9 cellular contexts compared by ENCODE assay signal in the genomic region with DNA sequence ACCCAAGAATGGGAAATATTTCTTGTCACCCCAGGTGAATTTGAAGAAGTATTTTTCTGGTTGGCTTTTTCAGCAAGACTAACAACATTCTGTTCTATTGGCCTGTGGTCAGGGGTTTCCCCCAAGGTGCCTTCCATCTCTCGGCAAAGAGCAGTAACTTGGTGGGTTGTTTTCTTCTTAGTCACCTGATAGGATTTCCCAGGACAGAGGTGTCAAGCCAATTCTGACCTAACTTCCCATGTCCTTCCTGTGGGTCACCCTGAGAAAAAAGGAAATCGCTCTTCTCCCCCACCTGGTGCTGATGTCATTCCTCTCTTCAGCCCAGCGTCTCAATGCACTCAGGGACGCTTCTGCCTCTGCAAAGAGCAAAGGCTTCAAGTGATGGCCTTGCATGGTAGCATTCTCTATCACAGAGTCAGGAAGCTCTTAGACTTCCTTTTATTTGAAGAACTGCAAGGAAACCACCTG. TPM values are rescaled to one million over a fixed set of nuclear protein-coding genes. Genes with fewer than 3 reads are reported as not detected.
DNase-seq lines count a peak whose midpoint lies in the region; ATAC-seq and TF ChIP-seq lines count a peak whose summit lies in the region.
"Had no signal": no experiment of that assay in that cellular context is flagged by ENCODE, and none has a peak within 500 bp of the region (broad histone marks: within the 10 kb centered on the region; RNA-seq: fewer than 3 reads in every experiment).

No MANE protein-coding gene starts in this region.

- H3K36me3 ChIP-seq in MM.1S (replicated peaks; ENCODE audit: insufficient read depth, low read length) (no peaks in the 10 kb centered on the region), hepatocyte (replicated peaks; ENCODE audit: insufficient read depth, low read depth) (no peaks in the 10 kb centered on the region)

- H4K20me1 ChIP-seq in MM.1S (ENCODE audit: insufficient read depth, low read length), result no peaks in the 10 kb centered on the region
- H4K20me1 ChIP-seq in hepatocyte (ENCODE audit: insufficient read depth, poor library complexity, severe bottlenecking), result no peaks in the 10 kb centered on the region

- DNase-seq in DMS53 treated with DMSO at 0.1 percent for 48 hours (lab: John Stamatoyannopoulos, UW; ENCODE audit: unreplicated experiment), result peak; percentile 81
- DNase-seq in MM.1S, result peak; percentile 61
- peak; percentile 23 for DNase-seq in stimulated activated CD8-positive, alpha-beta memory T cell treated with anti-CD3 and anti-CD28 coated beads, Interleukin-7, amount 100 ng/mL, for 24 hours (ENCODE audit: low read depth)
- DNase-seq in hepatocyte (ENCODE audit: low spot score), result no peak
- DNase-seq in dedifferentiated amniotic fluid mesenchymal stem cell (ENCODE audit: extremely low spot score), result no peak
- DNase-seq in COLO829 (ENCODE audit: low spot score), result no peak

- H3K79me2 ChIP-seq in MM.1S (ENCODE audit: low read length) (no peaks in the 10 kb centered on the region), hepatocyte (no peaks in the 10 kb centered on the region)

- 83% methylated on average over 4 of the region's 4 CpGs for WGBS in hepatocyte (ENCODE audit: low lambda C conversion rate, missing lambda C conversion rate)

- H3K4me1 ChIP-seq in MM.1S (ENCODE audit: low read length) (no peaks in the 10 kb centered on the region), hepatocyte (ENCODE audit: insufficient read depth) (no peaks in the 10 kb centered on the region)

- no peak overlapping the region for H3K9ac ChIP-seq in MM.1S (ENCODE audit: low read length)

- no peaks in the 10 kb centered on the region for H3K36me3 Mint-ChIP-seq in activated naive CD4-positive, alpha-beta T cell treated with anti-CD3 and anti-CD28 coated beads, Interleukin-2, amount 50 U/mL, for 24 hours

- peaks cover 70% of the 10 kb centered on the region for H3K4me1 Mint-ChIP-seq in activated naive CD4-positive, alpha-beta T cell treated with anti-CD3 and anti-CD28 coated beads, Interleukin-2, amount 50 U/mL, for 24 hours

- H3K9me2 ChIP-seq in MM.1S (replicated peaks; ENCODE audit: insufficient read depth, low read length), result no peaks in the 10 kb centered on the region
- H3K9me2 ChIP-seq in hepatocyte (replicated peaks; ENCODE audit: insufficient read depth), result no peaks in the 10 kb centered on the region

- H3K4me3 ChIP-seq in MM.1S (ENCODE audit: low read length) (peak overlapping the region; percentile 16; the same call in 1 of the 2 replicates), hepatocyte (no peak overlapping the region)

- H3K27me3 Mint-ChIP-seq in activated naive CD4-positive, alpha-beta T cell treated with anti-CD3 and anti-CD28 coated beads, Interleukin-2, amount 50 U/mL, for 24 hours, result no peaks in the 10 kb centered on the region

- H3K27ac ChIP-seq in MM.1S (ENCODE audit: low read length) (peak overlapping the region; percentile 2; the same call in 1 of the 2 replicates), hepatocyte (no peak overlapping the region)

- peaks cover 13% of the 10 kb centered on the region for H3K9me3 Mint-ChIP-seq in activated naive CD4-positive, alpha-beta T cell treated with anti-CD3 and anti-CD28 coated beads, Interleukin-2, amount 50 U/mL, for 24 hours

- H3K27me3 ChIP-seq in MM.1S (replicated peaks; ENCODE audit: insufficient read depth, low read length) (no peaks in the 10 kb centered on the region), hepatocyte (no peaks in the 10 kb centered on the region)

- peak; percentile 86 for ATAC-seq in GM21515 (IDR thresholded peaks at IDR 0.05; ENCODE audit: unreplicated experiment)

- H2AFZ ChIP-seq in MM.1S (ENCODE audit: low read length), result no peak overlapping the region
- H2AFZ ChIP-seq in hepatocyte, result no peak overlapping the region

- TF ChIP-seq CTCF in MM.1S (IDR thresholded peaks at IDR 0.05; ENCODE audit: low read length) (no peak), hepatocyte (IDR thresholded peaks at IDR 0.05; ENCODE audit: poor library complexity) (no peak)

- H3K4me2 ChIP-seq in MM.1S (ENCODE audit: low read depth, low read length) (peak overlapping the region; percentile 31; the same call in 1 of the 2 replicates), hepatocyte (no peak overlapping the region)

- H3K9me3 ChIP-seq in MM.1S (replicated peaks; ENCODE audit: insufficient read depth, low read length) (no peaks in the 10 kb centered on the region), hepatocyte (ENCODE audit: low read depth) (no peaks in the 10 kb centered on the region)

- H3F3A ChIP-seq in MM.1S (ENCODE audit: insufficient read depth, low read length), result peaks cover 7% of the 10 kb centered on the region; the same call in 1 of the 2 replicates

- peak overlapping the region; percentile 82 for H3K27ac Mint-ChIP-seq in activated naive CD4-positive, alpha-beta T cell treated with anti-CD3 and anti-CD28 coated beads, Interleukin-2, amount 50 U/mL, for 24 hours

- H3K4me3 Mint-ChIP-seq in activated naive CD4-positive, alpha-beta T cell treated with anti-CD3 and anti-CD28 coated beads, Interleukin-2, amount 50 U/mL, for 24 hours, result peak overlapping the region; percentile 72

RNA-seq across cellular contexts. Expression of gene IFNG, which starts 16.1 kb away (rescaled TPM):
- total RNA-seq in hepatocyte, result not detected in 2 replicates
- not detected in 2 replicates for polyA plus RNA-seq in hepatocyte
- total RNA-seq: pulmonary artery endothelial cell had no signal

RNA-seq across cellular contexts. Expression of gene IL26, which starts 50.0 kb away (rescaled TPM):
- not detected in 2 replicates for total RNA-seq in hepatocyte
- not detected in 2 replicates for polyA plus RNA-seq in hepatocyte
- total RNA-seq: pulmonary artery endothelial cell had no signal

Comparison
In these comparisons a context has a peak if more than half of its experiments do, and no peak if none do; other contexts are left out.
1. DNase-seq: peak in DMS53 treated with DMSO at 0.1 percent for 48 hours (single experiment), MM.1S (single experiment) and stimulated activated CD8-positive, alpha-beta memory T cell treated with anti-CD3 and anti-CD28 coated beads, Interleukin-7, amount 100 ng/mL, for 24 hours (single experiment); none in hepatocyte (single experiment), dedifferentiated amniotic fluid mesenchymal stem cell (single experiment) and COLO829 (single experiment).